ENCODE assay signal across 14 cellular contexts in genomic region chr20:18986895-18987580, GRCh38.
"Had no signal": no experiment of that assay in that cellular context is flagged by ENCODE, and none has a peak within 500 bp of the region (broad histone marks: within the 10 kb centered on the region; RNA-seq: fewer than 3 reads in every experiment).

No MANE protein-coding gene starts in this region.

- H3K27me3 Mint-ChIP-seq: activated B cell treated with CpG ODN at 0.5 μM for 24 hours; activated CD4-positive, alpha-beta T cell treated with anti-CD3 and anti-CD28 coated beads, Interleukin-2, amount 10 ng/mL, durations not matched to agents 7 days and 5 days; type B pancreatic cell had no signal

- DNase-seq: activated B cell treated with CpG ODN at 0.5 μM for 24 hours; activated CD4-positive, alpha-beta T cell treated with anti-CD3 and anti-CD28 coated beads, Interleukin-2, amount 10 ng/mL, durations not matched to agents 7 days and 5 days; activated CD8-positive, alpha-beta memory T cell treated with anti-CD3 and anti-CD28 coated beads for 24 hours; activated naive CD4-positive, alpha-beta T cell treated with anti-CD3 and anti-CD28 coated beads for 36 hours; cortex of kidney; effector memory CD4-positive, alpha-beta T cell; hippocampal formation; naive thymus-derived CD8-positive, alpha-beta T cell; occipital lobe; stimulated activated CD4-positive, alpha-beta T cell treated with anti-CD3 and anti-CD28 coated beads, Interleukin-4, amount 100 ng/mL, for 4 hours had no signal

- H3K4me1 Mint-ChIP-seq: activated B cell treated with CpG ODN at 0.5 μM for 24 hours; activated CD4-positive, alpha-beta T cell treated with anti-CD3 and anti-CD28 coated beads, Interleukin-2, amount 10 ng/mL, durations not matched to agents 7 days and 5 days; central memory CD8-positive, alpha-beta T cell had no signal

- ATAC-seq: naive thymus-derived CD8-positive, alpha-beta T cell had no signal

- H3K9me3 Mint-ChIP-seq: activated B cell treated with CpG ODN at 0.5 μM for 24 hours; activated CD4-positive, alpha-beta T cell treated with anti-CD3 and anti-CD28 coated beads, Interleukin-2, amount 10 ng/mL, durations not matched to agents 7 days and 5 days; activated naive CD4-positive, alpha-beta T cell treated with anti-CD3 and anti-CD28 coated beads for 36 hours; central memory CD8-positive, alpha-beta T cell; naive thymus-derived CD8-positive, alpha-beta T cell; T-helper 1 cell treated with Interleukin-12 subunit alpha and Interleukin-12 subunit beta and Interleukin-4 antibody, amounts not matched to agents 30 μg/mL and 1 μg/mL, for 36 hours; type B pancreatic cell had no signal

- H3K36me3 Mint-ChIP-seq: naive thymus-derived CD8-positive, alpha-beta T cell; type B pancreatic cell had no signal

- H3K4me3 ChIP-seq: skin epidermis had no signal

- H3K27ac Mint-ChIP-seq: activated B cell treated with CpG ODN at 0.5 μM for 24 hours; activated CD4-positive, alpha-beta T cell treated with anti-CD3 and anti-CD28 coated beads, Interleukin-2, amount 10 ng/mL, durations not matched to agents 7 days and 5 days; activated naive CD4-positive, alpha-beta T cell treated with anti-CD3 and anti-CD28 coated beads for 36 hours; naive thymus-derived CD8-positive, alpha-beta T cell; T-helper 1 cell treated with Interleukin-12 subunit alpha and Interleukin-12 subunit beta and Interleukin-4 antibody, amounts not matched to agents 30 μg/mL and 1 μg/mL, for 36 hours; type B pancreatic cell had no signal

- H3K4me3 Mint-ChIP-seq: activated B cell treated with CpG ODN at 0.5 μM for 24 hours; activated CD4-positive, alpha-beta T cell treated with anti-CD3 and anti-CD28 coated beads, Interleukin-2, amount 10 ng/mL, durations not matched to agents 7 days and 5 days; activated naive CD4-positive, alpha-beta T cell treated with anti-CD3 and anti-CD28 coated beads for 36 hours; central memory CD8-positive, alpha-beta T cell; naive thymus-derived CD8-positive, alpha-beta T cell; T-helper 1 cell treated with Interleukin-12 subunit alpha and Interleukin-12 subunit beta and Interleukin-4 antibody, amounts not matched to agents 30 μg/mL and 1 μg/mL, for 36 hours; type B pancreatic cell had no signal
